ENCODE assay signal across 18 cellular contexts in the genomic region with DNA sequence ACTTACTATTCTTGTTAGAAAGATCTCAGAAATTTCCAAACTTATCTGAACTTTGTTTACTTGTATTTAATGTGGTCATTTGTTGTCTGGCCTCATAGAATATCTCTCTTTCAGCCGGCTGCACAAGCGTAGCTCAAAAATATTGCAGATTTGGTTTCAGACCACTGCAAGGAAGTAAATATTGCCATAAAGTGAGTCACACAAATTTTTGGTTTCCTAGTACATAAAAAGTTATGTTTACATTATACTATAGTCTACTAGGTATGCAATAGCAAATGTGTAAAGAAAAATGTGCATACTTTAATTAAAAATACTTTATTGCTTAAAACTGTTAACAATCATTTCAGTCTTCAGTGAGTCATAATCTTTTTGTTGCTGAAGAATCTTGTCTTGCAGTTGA.
"Had no signal": no experiment of that assay in that cellular context is flagged by ENCODE, and none has a peak within 500 bp of the region (broad histone marks: within the 10 kb centered on the region; RNA-seq: fewer than 3 reads in every experiment).

No MANE protein-coding gene starts in this region.

- DNase-seq: activated CD4-positive, alpha-beta T cell treated with anti-CD3 and anti-CD28 coated beads, Interleukin-2, amount 10 ng/mL, durations not matched to agents 7 days and 5 days; activated CD8-positive, alpha-beta memory T cell treated with anti-CD3 and anti-CD28 coated beads for 24 hours; activated naive CD8-positive, alpha-beta T cell treated with anti-CD3 and anti-CD28 coated beads for 36 hours; caudate nucleus; colonic mucosa; head of caudate nucleus; immature natural killer cell; nephron progenitor cell; right cardiac atrium; small intestine; stimulated activated CD4-positive, alpha-beta T cell treated with anti-CD3 and anti-CD28 coated beads, Interleukin-4, amount 100 ng/mL, for 4 hours; stimulated activated CD8-positive, alpha-beta memory T cell treated with anti-CD3 and anti-CD28 coated beads, Interleukin-4, amount 100 ng/mL, for 48 hours; stimulated activated naive CD4-positive, alpha-beta T cell treated with Interleukin-2 at 50 U/mL for 16 hours; substantia nigra; T-helper 9 cell; uterus had no signal

- H3K4me3 ChIP-seq: colonic mucosa, prostate gland, tibial nerve, uterus had no signal

- ATAC-seq: right cardiac atrium had no signal
